In the genomic region with DNA sequence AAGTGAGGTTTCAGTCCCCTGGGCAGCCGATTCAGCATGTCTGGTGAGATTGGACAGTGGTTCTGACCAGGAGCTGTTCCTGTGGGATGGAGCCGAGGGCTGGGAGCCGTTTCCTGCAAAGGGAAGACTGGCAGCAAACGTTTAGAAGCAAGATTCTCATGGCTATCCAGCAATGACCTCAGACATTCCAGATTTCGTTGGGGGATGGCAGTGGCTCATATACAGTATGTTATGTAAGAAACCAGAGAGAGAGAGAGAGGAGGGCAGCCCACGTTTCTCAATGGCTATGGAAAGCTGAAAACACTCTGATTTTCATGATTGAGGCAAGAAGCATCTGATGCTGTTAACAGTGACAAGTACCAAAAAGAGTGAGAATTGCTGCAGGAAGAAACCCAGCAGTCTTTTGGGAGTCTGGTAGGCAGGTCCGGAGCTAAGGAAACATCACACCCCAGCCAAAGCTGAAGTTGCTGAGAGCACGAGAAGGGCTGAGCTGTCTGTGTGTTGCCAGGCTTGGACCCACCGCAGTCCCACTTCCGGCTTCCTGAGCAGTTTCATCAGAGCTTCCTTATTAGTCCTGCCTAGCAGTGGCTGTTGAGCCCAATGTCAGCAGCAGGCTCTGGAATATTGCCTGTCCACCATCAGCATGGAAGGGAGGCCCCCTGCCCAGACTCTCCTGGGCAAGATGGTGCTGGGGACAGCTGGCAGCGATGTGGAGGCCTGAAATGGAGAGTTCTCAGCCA, we compare ENCODE assay signal across 8 cellular contexts. TPM values are rescaled to one million over a fixed set of nuclear protein-coding genes. Genes with fewer than 3 reads are reported as not detected.
DNase-seq lines count a peak whose midpoint lies in the region; ATAC-seq and TF ChIP-seq lines count a peak whose summit lies in the region.

No MANE protein-coding gene starts in this region.

- H3K4me2 ChIP-seq in OCI-LY7 (ENCODE audit: low read length): no peak overlapping the region

- H3K79me2 ChIP-seq in OCI-LY7 (ENCODE audit: insufficient read depth, low read depth, low read length): no peaks in the 10 kb centered on the region

- H2AFZ ChIP-seq in OCI-LY7 (ENCODE audit: low read length): no peak overlapping the region

- H3K9me2 ChIP-seq in OCI-LY7 (ENCODE audit: insufficient read depth, low read length): no peaks in the 10 kb centered on the region

- POLR2A ChIA-PET in OCI-LY7 (lab: Charles Lee): no interaction called here

- CTCF ChIA-PET in OCI-LY7 (lab: Charles Lee; ENCODE audit: unreplicated experiment): no interaction called here

- DNase-seq in CD14-positive monocyte (ENCODE audit: low spot score) (peak; percentile 70), NCI-H226 (peak; percentile 81), mucosa of gallbladder (ENCODE audit: low spot score) (peak; percentile 55), NCI-H1694 treated with DMSO at 0.1 percent for 48 hours (lab: John Stamatoyannopoulos, UW) (no peak), OCI-LY7 (ENCODE audit: low spot score) (no peak)

- no peaks in the 10 kb centered on the region for H4K20me1 ChIP-seq in OCI-LY7 (ENCODE audit: insufficient read depth, low read length)

- TF ChIP-seq CTCF in CD14-positive monocyte (IDR thresholded peaks at IDR 0.05) (no peak), OCI-LY7 (conservative IDR thresholded peaks at IDR 0.05; ENCODE audit: low read length) (no peak)

- ATAC-seq in GM19463 (IDR thresholded peaks at IDR 0.05; ENCODE audit: unreplicated experiment) (no peak), HG02840 (IDR thresholded peaks at IDR 0.05; ENCODE audit: low FRiP score, unreplicated experiment) (no peak)

- peaks cover 0 to 4% (median 0%) of the 10 kb centered on the region in 3 donors for H3K27me3 Mint-ChIP-seq in CD14-positive monocyte (ENCODE audit: low read depth in 3 of 3)

- H3K9me3 ChIP-seq in OCI-LY7 (ENCODE audit: low read length): no peaks in the 10 kb centered on the region

- no peak overlapping the region for H3K4me3 ChIP-seq in OCI-LY7 (ENCODE audit: low read depth, low read length, poor library complexity, severe bottlenecking)

- H3K4me3 Mint-ChIP-seq in CD14-positive monocyte: peak overlapping the region; percentile 39 to 81

- peaks cover 0 to 2% of the 10 kb centered on the region in 2 donors for H3K36me3 Mint-ChIP-seq in CD14-positive monocyte

- BruUV-seq in OCI-LY7 (replicated peaks; lab: Mats Ljungman, UMichigan): no TSS peak

- no peaks in the 10 kb centered on the region for H3K36me3 ChIP-seq in OCI-LY7 (ENCODE audit: insufficient read depth, low read length)

- H3K4me1 Mint-ChIP-seq in CD14-positive monocyte: peaks cover 34% of the 10 kb centered on the region

- peak overlapping the region; percentile 55 to 84 (median 72) for H3K27ac Mint-ChIP-seq in CD14-positive monocyte

- peaks cover 0 to 1% (median 0%) of the 10 kb centered on the region in 7 donors for H3K9me3 Mint-ChIP-seq in CD14-positive monocyte

- H3K4me1 ChIP-seq in OCI-LY7 (ENCODE audit: insufficient read depth, low read length, poor library complexity, severe bottlenecking): peaks cover 9% of the 10 kb centered on the region

- peak overlapping the region; percentile 55 for H3K27ac ChIP-seq in cingulate gyrus (ENCODE audit: low read depth, low read length)
- no peak overlapping the region for H3K27ac ChIP-seq in OCI-LY7 (ENCODE audit: low read depth, low read length, poor library complexity, severe bottlenecking)

- intact Hi-C loops in CD14-positive monocyte (cut with micrococcal nuclease): no loop called here
- intact Hi-C loops in OCI-LY7 (cut with micrococcal nuclease; ENCODE audit: unreplicated experiment): no loop called here

RNA-seq across cellular contexts. Expression of gene VPS8, which starts 25.5 kb away (rescaled TPM):
- 10 to 100 TPM; 22.0 to 29.2 TPM for polyA plus RNA-seq in CD14-positive monocyte
- total RNA-seq in mucosa of gallbladder (48.3 TPM), OCI-LY7 (2022) (44.9 and 45.9 TPM in 2 replicates)
- total RNA-seq in OCI-LY7 (2014; rRNA removed; shearing (Covaris generic)): 33.5 and 38.6 TPM in 2 replicates

Comparison
In these comparisons a context has a peak if more than half of its experiments do, and no peak if none do; other contexts are left out.
1. DNase-seq: peak in CD14-positive monocyte (single experiment), NCI-H226 (single experiment) and mucosa of gallbladder (single experiment); none in NCI-H1694 treated with DMSO at 0.1 percent for 48 hours (single experiment) and OCI-LY7 (single experiment).